ENCODE assay signal across 12 cellular contexts in genomic region chr10:93718937-93719725, GRCh38. TPM values are rescaled to one million over a fixed set of nuclear protein-coding genes. Genes with fewer than 3 reads are reported as not detected.
DNase-seq lines count a peak whose midpoint lies in the region; ATAC-seq, FAIRE-seq and TF ChIP-seq lines count a peak whose summit lies in the region.
"Had no signal": no experiment of that assay in that cellular context is flagged by ENCODE, and none has a peak within 500 bp of the region (broad histone marks: within the 10 kb centered on the region; RNA-seq: fewer than 3 reads in every experiment).

No MANE protein-coding gene starts in this region.

- intact Hi-C loops in testis (cut with DNase I; ENCODE audit: low total_unique reads): no loop called here

- no peak for FAIRE-seq in A549 (lab: Jason Lieb, UNC)
- FAIRE-seq: RCC 7860 had no signal

- 63% methylated on average over 8 of the region's 8 CpGs for WGBS in A549 (ENCODE audit: missing lambda C conversion rate)
- 74 to 77% methylated on average over 8 of the region's 8 CpGs for WGBS in testis, 2 donors

- CTCF ChIA-PET in A549 (lab: Yijun Ruan, JAX): interaction anchor here (0.6 to 1.8 kb wide), 6 partner anchors 11 to 586 kb away, joined by 3 to 6 read pairs (median 4); no protein-coding TSS in a partner anchor

- H3K4me3 ChIP-seq in A549 (no peak overlapping the region), testis (no peak overlapping the region)
- H3K4me3 ChIP-seq: body of pancreas had no signal

- H3K4me1 ChIP-seq in A549 (peaks cover 18% of the 10 kb centered on the region; the same call in 2 of the 3 replicates), testis (no peaks in the 10 kb centered on the region)
- H3K4me1 ChIP-seq: body of pancreas had no signal

- TF ChIP-seq RAD21 in A549 (conservative IDR thresholded peaks at IDR 0.05 in 1 of 2, IDR thresholded peaks at IDR 0.05 in 1 of 2): no peak

- TF ChIP-seq CTCF in A549 (IDR thresholded peaks at IDR 0.05) (no peak), testis (IDR thresholded peaks at IDR 0.05) (no peak)

- H3K27ac ChIP-seq in A549: no peak overlapping the region
- H3K27ac ChIP-seq in testis: no peak overlapping the region
- H3K27ac ChIP-seq: body of pancreas had no signal

- TF ChIP-seq POLR2A in A549 (IDR thresholded peaks at IDR 0.05; ENCODE audit: low read length): no peak
- TF ChIP-seq POLR2A in testis (IDR thresholded peaks at IDR 0.05): no peak

- TF ChIP-seq EP300 in A549 (IDR thresholded peaks at IDR 0.05): no peak

- no peaks in the 10 kb centered on the region for H3K9me3 ChIP-seq in A549
- no peaks in the 10 kb centered on the region for H3K9me3 ChIP-seq in testis
- H3K9me3 ChIP-seq: body of pancreas had no signal

- no peak overlapping the region for H3K4me2 ChIP-seq in A549

- POLR2A ChIA-PET in A549 (lab: Yijun Ruan, JAX): no interaction called here

- no peaks in the 10 kb centered on the region for H3K27me3 ChIP-seq in testis
- H3K27me3 ChIP-seq: body of pancreas had no signal

- no peaks in the 10 kb centered on the region for H3K36me3 ChIP-seq in testis (ENCODE audit: low read depth, missing control alignments)

- DNase-seq in A549 (ENCODE audit: low read depth in 1 of 2, low spot score in 1 of 2): no peak
- peak; percentile 40 for DNase-seq in SKM-1 treated with dmso at 0.1 percent for 144 hours (lab: John Stamatoyannopoulos, UW; ENCODE audit: unreplicated experiment)
- no peak for DNase-seq in NCI-H1417 treated with DMSO at 0.1 percent for 48 hours (lab: John Stamatoyannopoulos, UW)
- no peak for DNase-seq in testis
- DNase-seq in stimulated activated CD8-positive, alpha-beta memory T cell treated with anti-CD3 and anti-CD28 coated beads, Interleukin-4, amount 100 ng/mL, for 48 hours: no peak

- peak in 1 of 2 experiments; percentile 30; a peak in 2 of 6 replicates for ATAC-seq in A549
- peak; percentile 55 for ATAC-seq in GM19328 (IDR thresholded peaks at IDR 0.05; ENCODE audit: unreplicated experiment)
- ATAC-seq in HG03064 (IDR thresholded peaks at IDR 0.05; ENCODE audit: low read depth, unreplicated experiment): peak; percentile 48
- ATAC-seq in HG03196 (IDR thresholded peaks at IDR 0.05; ENCODE audit: unreplicated experiment): no peak
- ATAC-seq: body of pancreas had no signal

TF ChIP-seq in A549, 52 proteins besides CTCF, POLR2A, EP300 and RAD21:
- TF ChIP-seq E2F6 (IDR thresholded peaks at IDR 0.05; ENCODE audit: borderline replicate concordance, low read depth): no peak
- peak; percentile 42; the same call in 1 of the 2 replicates for TF ChIP-seq REST (IDR thresholded peaks at IDR 0.05)
- TF ChIP-seq RNF2 (IDR thresholded peaks at IDR 0.05; ENCODE audit: borderline replicate concordance, low read depth): no peak
- TF ChIP-seq GATA3 (IDR thresholded peaks at IDR 0.05; ENCODE audit: borderline replicate concordance): no peak

RNA-seq across cellular contexts. Expression of gene FRA10AC1, which starts 16.7 kb away (rescaled TPM):
- polyA plus RNA-seq in A549 (2011; rRNA removed) (10.0 and 20.5 TPM in 2 replicates), A549 (2017; fragmentation: RNase III; extraction: RNeasy Plus Mini Kit Qiagen cat#74134 plus additional on column Dnase treatment) (10.4 to 11.1 TPM (median 10.8 TPM) in 3 replicates), testis (ENCODE audit: insufficient read depth, low read depth, low replicate concordance) (14.8 TPM)
- polyA plus RNA-seq in A549 (2012; cell fraction: cytosol; rRNA removed): 2.1 and 2.8 TPM in 2 replicates
- polyA plus RNA-seq in A549 (2012; cell fraction: nucleus; rRNA removed): 2.2 and 3.9 TPM in 2 replicates
- 3.3 and 5.0 TPM in 2 replicates for polyA minus RNA-seq in A549 (2011; rRNA and poly(A)+ RNA removed)
- 10 to 100 TPM; 30.5 to 46.9 TPM for total RNA-seq in testis

RNA-seq across cellular contexts. Expression of gene LGI1, which starts 38.6 kb away (rescaled TPM):
- polyA plus RNA-seq in A549 (2011; rRNA removed) (not detected in 2 replicates), A549 (2017; fragmentation: RNase III; extraction: RNeasy Plus Mini Kit Qiagen cat#74134 plus additional on column Dnase treatment) (not detected in 3 replicates), testis (ENCODE audit: insufficient read depth, low read depth, low replicate concordance) (2.1 TPM)
- polyA plus RNA-seq in A549 (2012; cell fraction: cytosol; rRNA removed): not detected in 2 replicates
- not detected in 2 replicates for polyA plus RNA-seq in A549 (2012; cell fraction: nucleus; rRNA removed)
- polyA minus RNA-seq in A549 (2011; rRNA and poly(A)+ RNA removed): not detected in 2 replicates
- total RNA-seq in testis: 1 to 10 TPM in 1 of 2 donors, under 1 TPM in 1; 0.56 to 1.0 TPM
- total RNA-seq: activated CD8-positive, alpha-beta memory T cell treated with anti-CD3 and anti-CD28 coated beads for 36 hours; body of pancreas had no signal
- polyA plus RNA-seq: IgD-negative memory B cell had no signal
